9 cellular contexts compared by ENCODE assay signal in the genomic region with DNA sequence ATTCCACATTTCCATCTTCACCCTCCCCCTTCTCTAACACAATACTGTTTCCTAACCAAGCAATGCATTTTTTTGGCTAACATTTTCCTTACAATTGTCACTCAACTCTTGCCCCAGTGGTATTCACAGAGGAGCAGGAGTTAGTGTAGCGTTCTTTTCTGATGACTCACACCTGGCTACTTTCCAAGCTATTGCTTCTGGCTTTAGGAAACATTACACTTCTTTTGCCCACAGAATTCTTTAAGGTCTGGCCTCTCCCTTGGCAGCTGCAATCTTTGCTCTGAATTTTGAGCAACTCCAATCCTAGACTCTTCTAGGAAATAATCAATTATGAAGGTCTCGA. TPM values are rescaled to one million over a fixed set of nuclear protein-coding genes. Genes with fewer than 3 reads are reported as not detected.
DNase-seq lines count a peak whose midpoint lies in the region; TF ChIP-seq lines count a peak whose summit lies in the region.
"Had no signal": no experiment of that assay in that cellular context is flagged by ENCODE, and none has a peak within 500 bp of the region (broad histone marks: within the 10 kb centered on the region; RNA-seq: fewer than 3 reads in every experiment).

No MANE protein-coding gene starts in this region.

- no peak overlapping the region for H3K27ac Mint-ChIP-seq in CD8-positive, alpha-beta memory T cell
- H3K27ac Mint-ChIP-seq: naive B cell had no signal

- no peaks in the 10 kb centered on the region for H3K36me3 ChIP-seq in cardiac muscle cell
- no peaks in the 10 kb centered on the region for H3K36me3 ChIP-seq in right atrium auricular region
- no peaks in the 10 kb centered on the region for H3K36me3 ChIP-seq in adrenal gland (replicated peaks in 1 of 2)
- H3K36me3 ChIP-seq in CD8-positive, alpha-beta memory T cell (ENCODE audit: insufficient read depth, low read length): no peaks in the 10 kb centered on the region

- WGBS in adrenal gland, 4 donors: 6 to 17% (median 10%) methylated on average over 2 of the region's 2 CpGs

- POLR2A ChIA-PET in CD8-positive, alpha-beta memory T cell (lab: Charles Lee): no interaction called here

- no peaks in the 10 kb centered on the region for H3K36me3 Mint-ChIP-seq in CD8-positive, alpha-beta memory T cell

- intact Hi-C loops in adrenal gland (cut with DNase I): no loop called here

- H3K4me1 Mint-ChIP-seq in CD8-positive, alpha-beta memory T cell: no peaks in the 10 kb centered on the region
- H3K4me1 Mint-ChIP-seq: naive B cell had no signal

- H3K27me3 ChIP-seq in cardiac muscle cell (no peaks in the 10 kb centered on the region), right atrium auricular region (no peaks in the 10 kb centered on the region), adrenal gland (no peaks in the 10 kb centered on the region)
- no peaks in the 10 kb centered on the region for H3K27me3 ChIP-seq in CD8-positive, alpha-beta memory T cell (ENCODE audit: insufficient read depth, low read length, poor library complexity, severe bottlenecking)

- CTCF ChIA-PET in CD8-positive, alpha-beta memory T cell (lab: Charles Lee): interaction anchor here (1.1 kb wide), 1 partner anchor 8 kb away, joined by 3 read pairs; no protein-coding TSS in a partner anchor

- no peak for TF ChIP-seq POLR2A in adrenal gland (IDR thresholded peaks at IDR 0.05)

- DNase-seq in cardiac muscle cell (ENCODE audit: low read depth in 1 of 2, low spot score in 1 of 2) (peak; percentile 58 to 99), right atrium auricular region (ENCODE audit: low spot score) (no peak), adrenal gland (peak; percentile 54 to 84 (median 71)), islet precursor cell (peak; percentile 88), midbrain (lab: John Stamatoyannopoulos, UW) (no peak), cortex of kidney (lab: John Stamatoyannopoulos, UW) (no peak), globus pallidus (ENCODE audit: low spot score) (no peak)
- no peak for DNase-seq in CD8-positive, alpha-beta memory T cell
- DNase-seq: naive B cell had no signal

- H3K4me3 ChIP-seq in cardiac muscle cell (no peak overlapping the region), right atrium auricular region (no peak overlapping the region), adrenal gland (no peak overlapping the region)
- H3K4me3 ChIP-seq in CD8-positive, alpha-beta memory T cell (ENCODE audit: low read length): no peak overlapping the region

- H3K9me3 ChIP-seq in cardiac muscle cell (ENCODE audit: low read depth) (no peaks in the 10 kb centered on the region), right atrium auricular region (peaks cover 0 to 20% of the 10 kb centered on the region in 2 donors), adrenal gland (replicated peaks in 1 of 3) (no peaks in the 10 kb centered on the region)
- H3K9me3 ChIP-seq in CD8-positive, alpha-beta memory T cell (ENCODE audit: low read length): no peaks in the 10 kb centered on the region

- H3K4me3 Mint-ChIP-seq in CD8-positive, alpha-beta memory T cell: no peak overlapping the region
- H3K4me3 Mint-ChIP-seq: naive B cell had no signal

- H3K27ac ChIP-seq in cardiac muscle cell (no peak overlapping the region), right atrium auricular region (peak overlapping the region in 1 of 2 donors; percentile 32), adrenal gland (no peak overlapping the region)
- H3K27ac ChIP-seq in CD8-positive, alpha-beta memory T cell (ENCODE audit: low read depth, low read length): no peak overlapping the region

- no peaks in the 10 kb centered on the region for H3K27me3 Mint-ChIP-seq in CD8-positive, alpha-beta memory T cell
- H3K27me3 Mint-ChIP-seq: naive B cell had no signal

- TF ChIP-seq CTCF in cardiac muscle cell (IDR thresholded peaks at IDR 0.05; ENCODE audit: low read depth, low read length) (no peak), right atrium auricular region (IDR thresholded peaks at IDR 0.05) (no peak), adrenal gland (IDR thresholded peaks at IDR 0.05) (no peak)

- peaks cover 9 to 30% (median 21%) of the 10 kb centered on the region in 5 donors for H3K9me3 Mint-ChIP-seq in CD8-positive, alpha-beta memory T cell

- H3K4me1 ChIP-seq in cardiac muscle cell (ENCODE audit: low read depth) (no peaks in the 10 kb centered on the region), right atrium auricular region (peaks cover 0 to 13% of the 10 kb centered on the region in 2 donors), adrenal gland (replicated peaks in 1 of 2) (peaks cover under 1 to 11% of the 10 kb centered on the region in 2 donors)
- no peaks in the 10 kb centered on the region for H3K4me1 ChIP-seq in CD8-positive, alpha-beta memory T cell (ENCODE audit: insufficient read depth, low read length)

RNA-seq across cellular contexts. Expression of a gene that starts 27.5 kb away (rescaled TPM):
- total RNA-seq in cardiac muscle cell (5.5 and 18.2 TPM in 2 replicates), right atrium auricular region (10 to 100 TPM; 17.0 to 17.1 TPM), adrenal gland (10 to 100 TPM; 32.2 to 77.2 (median 51.6) TPM)
- polyA plus RNA-seq in cardiac muscle cell (6.9 and 10.1 TPM in 2 replicates), adrenal gland (10 to 100 TPM in 1 of 3 donors, 1 to 10 TPM in 2; 6.0 to 18.2 (median 7.6) TPM)
- total RNA-seq in CD8-positive, alpha-beta memory T cell: under 1 TPM in 1 of 2 experiments, not detected in 1; 0.13 TPM
- polyA plus RNA-seq in CD8-positive, alpha-beta memory T cell: not detected

Comparison
In these comparisons a context has a peak if more than half of its experiments do, and no peak if none do; other contexts are left out.
1. DNase-seq: peak in cardiac muscle cell (2 of 2), adrenal gland (7 of 7) and islet precursor cell (single experiment); none in right atrium auricular region (single experiment), midbrain (single experiment), cortex of kidney (single experiment), globus pallidus (single experiment) and CD8-positive, alpha-beta memory T cell (0 of 5).